8 cellular contexts compared by ENCODE assay signal in the genomic region with DNA sequence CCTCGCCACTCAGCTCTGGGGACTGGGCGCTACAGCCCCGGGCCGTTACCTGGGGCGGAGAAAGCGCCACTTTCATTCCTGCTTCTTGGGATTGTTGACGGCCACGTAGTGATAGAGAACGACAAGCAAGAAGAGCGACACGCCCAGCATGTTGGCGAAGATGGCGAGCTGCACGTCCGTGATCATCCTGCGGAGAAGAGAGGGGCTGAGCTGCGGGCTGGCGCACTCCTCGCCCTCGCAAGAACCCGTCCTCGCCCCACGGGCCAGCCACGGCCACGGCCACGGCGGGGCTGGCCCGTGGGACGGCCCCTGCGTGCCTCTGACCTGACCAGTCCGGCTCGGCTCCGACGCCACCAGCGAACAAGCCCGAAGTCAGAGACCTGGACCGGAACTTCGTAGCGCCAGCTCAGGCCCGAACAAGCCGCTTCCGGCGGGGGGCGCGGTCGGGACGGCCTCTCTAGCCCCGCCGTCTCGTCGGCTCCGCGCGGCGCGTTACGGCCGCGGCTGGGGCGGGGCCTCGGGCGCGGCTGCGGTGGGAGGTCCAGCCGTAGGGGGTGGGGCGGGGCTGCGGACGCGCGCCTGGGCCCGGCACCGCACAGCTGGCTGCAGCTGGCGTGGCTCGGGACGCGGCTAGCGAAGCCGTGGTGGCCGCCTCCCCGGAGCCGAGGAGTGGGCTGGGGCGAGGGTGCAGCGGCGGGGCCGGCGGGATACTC. TPM values are rescaled to one million over a fixed set of nuclear protein-coding genes. Genes with fewer than 3 reads are reported as not detected.
DNase-seq lines count a peak whose midpoint lies in the region; ATAC-seq and TF ChIP-seq lines count a peak whose summit lies in the region.

A gene (minus strand): TSS at position 378 of the 713 bp plus-strand sequence.

- BruUV-seq in PC-9 (replicated peaks; lab: Mats Ljungman, UMichigan), result no TSS peak

- TF ChIP-seq POLR2A in erythroblast (IDR thresholded peaks at IDR 0.05; ENCODE audit: low read length), result peak; percentile 95

- DNase-seq in DMS114 treated with DMSO at 0.1 percent for 48 hours (lab: John Stamatoyannopoulos, UW; ENCODE audit: unreplicated experiment) (peak; percentile 69), PC-9 (peak; percentile 78 to 92), erythroblast (lab: John Stamatoyannopoulos, UW) (peak; percentile 94 to 97)
- peak; percentile 91 for DNase-seq in activated T-cell treated with anti-CD3 and anti-CD28 coated beads, Interleukin-2, amount 50 U/mL, for 1 hour
- peak; percentile 76 to 88 for DNase-seq in stimulated activated CD8-positive, alpha-beta memory T cell treated with anti-CD3 and anti-CD28 coated beads, Interleukin-7, amount 100 ng/mL, for 4 hours (ENCODE audit: low read depth in 2 of 2)

- H3K36me3 ChIP-seq in PC-9 (ENCODE audit: low read depth), result peaks cover 14% of the 10 kb centered on the region
- peaks cover 32% of the 10 kb centered on the region for H3K36me3 ChIP-seq in muscle layer of colon (ENCODE audit: insufficient read depth, low read length)

- peak; percentile 79 for ATAC-seq in GM21529 (IDR thresholded peaks at IDR 0.05; ENCODE audit: unreplicated experiment)

- peak within 1 kb of the TSS; percentile 91 to 97 (median 94) for H3K27ac Mint-ChIP-seq in IgD-negative memory B cell

- H3K9ac ChIP-seq in muscle layer of colon (ENCODE audit: low read length), result peak within 1 kb of the TSS; percentile 98

- H3K9me2 ChIP-seq in PC-9 (ENCODE audit: insufficient read depth), result no peaks in the 10 kb centered on the region

- H4K20me1 ChIP-seq in PC-9 (ENCODE audit: insufficient read depth), result 0 out of 2 replicates have a peak, but pooled peaks cover 6% of the 10 kb centered on the region

- peak within 1 kb of the TSS; percentile 95 to 99 (median 97) for H3K4me3 Mint-ChIP-seq in IgD-negative memory B cell

- H3K9me3 Mint-ChIP-seq in IgD-negative memory B cell, result no peaks in the 10 kb centered on the region

- TF ChIP-seq CTCF in PC-9 (conservative IDR thresholded peaks at IDR 0.05), result no peak; the same call in 1 of the 2 replicates

- H3K36me3 Mint-ChIP-seq in IgD-negative memory B cell, result peaks cover 1% of the 10 kb centered on the region

- H3K27me3 ChIP-seq in PC-9 (ENCODE audit: insufficient read depth, low read depth) (0 out of 2 replicates have a peak, but pooled peaks cover 2% of the 10 kb centered on the region), muscle layer of colon (ENCODE audit: control insufficient read depth in 1 of 2, insufficient read depth in 2 of 2, low read length in 2 of 2) (no peaks in the 10 kb centered on the region)

- intact Hi-C loops in PC-9 (cut with micrococcal nuclease; ENCODE audit: unreplicated experiment), result no loop called here

- no peaks in the 10 kb centered on the region for H3K9me3 ChIP-seq in PC-9 (ENCODE audit: insufficient read depth, low read depth)
- no peaks in the 10 kb centered on the region for H3K9me3 ChIP-seq in muscle layer of colon (ENCODE audit: low read length)

- H3K79me2 ChIP-seq in PC-9 (ENCODE audit: low read depth), result peaks cover 29% of the 10 kb centered on the region

- peak within 1 kb of the TSS; percentile 90 for H3K4me3 ChIP-seq in PC-9
- peak within 1 kb of the TSS; percentile 89 to 90 for H3K4me3 ChIP-seq in muscle layer of colon (ENCODE audit: low read depth in 1 of 2, low read length in 2 of 2)

- H3K27me3 Mint-ChIP-seq in IgD-negative memory B cell, result no peaks in the 10 kb centered on the region

- H3K4me1 Mint-ChIP-seq in IgD-negative memory B cell, result peaks cover 29 to 47% (median 34%) of the 10 kb centered on the region in 3 donors

- H3F3A ChIP-seq in PC-9 (ENCODE audit: insufficient read depth, low read depth), result peaks cover 9% of the 10 kb centered on the region; the same call in 1 of the 2 replicates

- H3K4me1 ChIP-seq in PC-9 (replicated peaks; ENCODE audit: insufficient read depth), result peaks cover 11% of the 10 kb centered on the region
- H3K4me1 ChIP-seq in muscle layer of colon (ENCODE audit: insufficient read depth, low read length), result peaks cover 62% of the 10 kb centered on the region

- H3K4me2 ChIP-seq in PC-9, result peak within 1 kb of the TSS; percentile 94

- H3K27ac ChIP-seq in PC-9 (0 out of 2 replicates have a peak within 1 kb of the TSS, but pooled peaks have one; percentile 2), muscle layer of colon (ENCODE audit: low read depth, low read length) (peak within 1 kb of the TSS; percentile 96)

- peak within 1 kb of the TSS; percentile 88 for H2AFZ ChIP-seq in PC-9

- POLR2A ChIA-PET in PC-9 (lab: Charles Lee; ENCODE audit: unreplicated experiment), result interaction anchor here (0.6 kb wide), 2 partner anchors 298 to 368 kb away, joined by 3 to 5 read pairs; no protein-coding TSS in a partner anchor

- CTCF ChIA-PET in PC-9 (lab: Charles Lee), result interaction anchor here (0.6 kb wide), 1 partner anchor 196 kb away, joined by 3 read pairs; no protein-coding TSS in a partner anchor

RNA-seq across cellular contexts. Expression of the gene that starts here (rescaled TPM):
- 723 TPM for polyA plus RNA-seq in IgD-negative memory B cell
- total RNA-seq in PC-9 (2021), result 165 and 166 TPM in 2 replicates

Comparison
In these comparisons a context has a peak if more than half of its experiments do, and no peak if none do; other contexts are left out.
1. Peak in every context shown above with its lines: DNase-seq, ATAC-seq, H3K4me3 ChIP-seq and H3K27ac ChIP-seq.